18 cellular contexts compared by ENCODE assay signal in the genomic region with DNA sequence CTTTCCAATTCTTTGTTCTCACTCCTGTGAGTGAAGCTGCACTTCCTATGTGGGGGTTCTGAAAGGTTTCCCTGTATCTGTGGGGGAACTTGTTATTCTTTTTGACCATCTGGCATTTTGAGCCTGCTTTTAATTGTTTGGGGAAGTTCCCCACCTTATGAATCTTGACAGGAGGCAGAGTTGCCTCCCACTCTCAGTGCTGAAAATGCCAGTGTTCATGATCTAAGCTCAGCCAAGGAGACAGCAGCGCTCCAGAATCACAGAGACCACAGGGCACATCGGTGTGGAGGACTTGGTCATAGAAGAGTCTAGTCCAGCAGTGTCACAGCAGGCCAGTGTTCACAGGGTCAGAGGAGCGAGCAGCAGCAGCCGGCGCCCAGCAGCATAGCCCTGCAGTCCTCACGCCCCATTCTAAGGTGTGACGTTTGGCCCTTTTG.
A peak's percentile ranks its signal among the peaks of the same experiment; 100 is the strongest.
DNase-seq lines count a peak whose midpoint lies in the region; ATAC-seq and TF ChIP-seq lines count a peak whose summit lies in the region.
"Had no signal": no experiment of that assay in that cellular context is flagged by ENCODE, and none has a peak within 500 bp of the region (broad histone marks: within the 10 kb centered on the region; RNA-seq: fewer than 3 reads in every experiment).

No MANE protein-coding gene starts in this region.

- peak in 3 of 4 donors; percentile 49 to 68 (median 56) for ATAC-seq in heart left ventricle
- peak in 5 of 8 donors; percentile 32 to 60 (median 55) for ATAC-seq in heart right ventricle
- ATAC-seq in upper lobe of right lung, result peak; percentile 7
- no peak for ATAC-seq in foreskin keratinocyte
- ATAC-seq: GM23338 had no signal

- peak in 1 of 5 donors; percentile 31 for DNase-seq in heart left ventricle
- no peak for DNase-seq in left ventricle myocardium inferior
- peak; percentile 31 to 38 for DNase-seq in Kasumi-1 (lab: John Stamatoyannopoulos, UW)
- no peak for DNase-seq in heart right ventricle
- DNase-seq in upper lobe of right lung, result no peak
- DNase-seq in NCI-H146 treated with DMSO at 0.1 percent for 48 hours (lab: John Stamatoyannopoulos, UW; ENCODE audit: unreplicated experiment), result no peak
- no peak for DNase-seq in foreskin keratinocyte
- DNase-seq in GOT3 (lab: John Stamatoyannopoulos, UW), result no peak
- DNase-seq: activated CD4-positive, alpha-beta T cell treated with anti-CD3 and anti-CD28 coated beads for 1 hour; activated CD8-positive, alpha-beta memory T cell treated with anti-CD3 and anti-CD28 coated beads for 24 hours; brain microvascular endothelial cell; hypothalamus; kidney; NCI-H146; NCI-H748 treated with DMSO at 0.1 percent for 48 hours; T1000 had no signal

- H3K4me1 ChIP-seq in heart left ventricle (peaks cover 0 to 46% (median 18%) of the 10 kb centered on the region in 12 donors), left ventricle myocardium inferior (peaks cover 32% of the 10 kb centered on the region), heart right ventricle (peaks cover 0 to 52% (median 26%) of the 10 kb centered on the region in 9 donors), upper lobe of right lung (peaks cover 7% of the 10 kb centered on the region), foreskin keratinocyte (no peaks in the 10 kb centered on the region)

- TF ChIP-seq POLR2A in heart left ventricle (IDR thresholded peaks at IDR 0.05), result no peak

- intact Hi-C loops in heart left ventricle (cut with DNase I) (loop anchor here in 6 of 10 donors (5.0 to 10.0 kb wide), 3 partner anchors 158 to 668 kb away; no protein-coding TSS in a partner anchor), left ventricle myocardium inferior (cut with micrococcal nuclease) (no loop called here), heart right ventricle (cut with DNase I) (loop anchor here in 3 of 10 donors (10.0 kb wide), 3 partner anchors 158 to 668 kb away; no protein-coding TSS in a partner anchor), upper lobe of right lung (cut with DNase I) (no loop called here)

- TF ChIP-seq CTCF in heart left ventricle (IDR thresholded peaks at IDR 0.05), result no peak
- no peak for TF ChIP-seq CTCF in left ventricle myocardium inferior (IDR thresholded peaks at IDR 0.05; ENCODE audit: borderline replicate concordance)
- no peak for TF ChIP-seq CTCF in heart right ventricle (IDR thresholded peaks at IDR 0.05)
- TF ChIP-seq CTCF in upper lobe of right lung (IDR thresholded peaks at IDR 0.05), result no peak
- no peak for TF ChIP-seq CTCF in foreskin keratinocyte (conservative IDR thresholded peaks at IDR 0.05)

- H3K36me3 ChIP-seq in heart left ventricle (peaks cover 0 to 9% (median 0%) of the 10 kb centered on the region in 9 donors), left ventricle myocardium inferior (peaks cover 5% of the 10 kb centered on the region), heart right ventricle (peaks cover 0 to 18% (median 0%) of the 10 kb centered on the region in 9 donors), upper lobe of right lung (no peaks in the 10 kb centered on the region)

- no peaks in the 10 kb centered on the region for H3K9me3 ChIP-seq in heart left ventricle
- no peaks in the 10 kb centered on the region for H3K9me3 ChIP-seq in left ventricle myocardium inferior (replicated peaks)
- no peaks in the 10 kb centered on the region for H3K9me3 ChIP-seq in heart right ventricle
- H3K9me3 ChIP-seq in upper lobe of right lung, result no peaks in the 10 kb centered on the region

- H3K27me3 ChIP-seq in heart left ventricle, result no peaks in the 10 kb centered on the region
- no peaks in the 10 kb centered on the region for H3K27me3 ChIP-seq in left ventricle myocardium inferior (ENCODE audit: low read depth)
- no peaks in the 10 kb centered on the region for H3K27me3 ChIP-seq in heart right ventricle
- no peaks in the 10 kb centered on the region for H3K27me3 ChIP-seq in upper lobe of right lung
- no peaks in the 10 kb centered on the region for H3K27me3 ChIP-seq in foreskin keratinocyte
- H3K27me3 ChIP-seq: brain microvascular endothelial cell had no signal

- no peak overlapping the region for H3K27ac ChIP-seq in heart left ventricle
- H3K27ac ChIP-seq in left ventricle myocardium inferior (replicated peaks), result no peak overlapping the region
- H3K27ac ChIP-seq in heart right ventricle, result no peak overlapping the region
- no peak overlapping the region for H3K27ac ChIP-seq in upper lobe of right lung
- no peak overlapping the region for H3K27ac ChIP-seq in foreskin keratinocyte
- H3K27ac ChIP-seq: brain microvascular endothelial cell, C4-2B had no signal

- 3 to 53% (median 51%) methylated on average over 4 to 7 of the region's 7 CpGs for WGBS in heart left ventricle, 4 donors
- WGBS in heart right ventricle, 2 donors, result 47 to 66% methylated on average over 7 of the region's 7 CpGs

- H3K4me3 ChIP-seq in heart left ventricle (no peak overlapping the region), left ventricle myocardium inferior (no peak overlapping the region), heart right ventricle (no peak overlapping the region), upper lobe of right lung (no peak overlapping the region)
- H3K4me3 ChIP-seq: GM23338 had no signal

Comparison
In these comparisons a context has a peak if more than half of its experiments do, and no peak if none do; other contexts are left out.
1. intact Hi-C loops: an anchor here in heart left ventricle (5.0 to 10.0 kb wide); none called in left ventricle myocardium inferior and upper lobe of right lung.
2. DNase-seq: peak in Kasumi-1 (2 of 2); none in left ventricle myocardium inferior (single experiment), heart right ventricle (0 of 2), upper lobe of right lung (single experiment), NCI-H146 treated with DMSO at 0.1 percent for 48 hours (single experiment), foreskin keratinocyte (0 of 2) and GOT3 (single experiment).